ENCODE assay signal across 8 cellular contexts in genomic region chr22:40044102-40044869, GRCh38. TPM values are rescaled to one million over a fixed set of nuclear protein-coding genes. Genes with fewer than 3 reads are reported as not detected.
A peak's percentile ranks its signal among the peaks of the same experiment; 100 is the strongest.
DNase-seq lines count a peak whose midpoint lies in the region; ATAC-seq and TF ChIP-seq lines count a peak whose summit lies in the region.

No MANE protein-coding gene starts in this region.

- H3K36me3 Mint-ChIP-seq in activated T-cell treated with anti-CD3 and anti-CD28 coated beads, Interleukin-2, amount 50 U/mL, for 4 hours (ENCODE audit: insufficient read depth), result no peaks in the 10 kb centered on the region

- no peaks in the 10 kb centered on the region for H3K9me2 ChIP-seq in PC-9 (ENCODE audit: insufficient read depth)

- in situ Hi-C loops in KBM-7 (cut with MboI; ENCODE audit: low pct_unique_long_range_greater_than_20kb, low sequenced_read_pairs), result no loop called here

- no TSS peak for BruUV-seq in PC-9 (replicated peaks; lab: Mats Ljungman, UMichigan)

- CTCF ChIA-PET in PC-9 (lab: Charles Lee), result interaction anchor here (0.5 to 1.2 kb wide), 6 partner anchors 135 to 1276 kb away, joined by 3 read pairs; no protein-coding TSS in a partner anchor

- peaks cover 9% of the 10 kb centered on the region; the same call in 1 of the 2 replicates for H3F3A ChIP-seq in PC-9 (ENCODE audit: insufficient read depth, low read depth)

- H3K27me3 Mint-ChIP-seq in activated T-cell treated with anti-CD3 and anti-CD28 coated beads, Interleukin-2, amount 50 U/mL, for 4 hours (ENCODE audit: low read depth), result peaks cover 9% of the 10 kb centered on the region

- H3K4me3 ChIP-seq in PC-9, result peak overlapping the region; percentile 65

- H3K9me3 Mint-ChIP-seq in activated T-cell treated with anti-CD3 and anti-CD28 coated beads, Interleukin-2, amount 50 U/mL, for 4 hours, result no peaks in the 10 kb centered on the region

- peaks cover 37% of the 10 kb centered on the region for H3K79me2 ChIP-seq in PC-9 (ENCODE audit: low read depth)

- peak overlapping the region; percentile 46 for H3K27ac ChIP-seq in PC-9

- TF ChIP-seq CTCF in PC-9 (conservative IDR thresholded peaks at IDR 0.05), result no peak

- H3K36me3 ChIP-seq in PC-9 (ENCODE audit: low read depth), result no peaks in the 10 kb centered on the region

- intact Hi-C loops in PC-9 (cut with micrococcal nuclease; ENCODE audit: unreplicated experiment), result loop anchor here (1.0 to 2.0 kb wide), 3 partner anchors 112 to 303 kb away; partner anchors contain the start of genes ADSL and TNRC6B

- H3K9me3 ChIP-seq in PC-9 (ENCODE audit: insufficient read depth, low read depth), result no peaks in the 10 kb centered on the region

- ATAC-seq in GM21723 (IDR thresholded peaks at IDR 0.05; ENCODE audit: unreplicated experiment), result peak; percentile 82
- ATAC-seq in activated T-cell treated with anti-CD3 and anti-CD28 coated beads, Interleukin-2, amount 50 U/mL, for 4 hours, result peak; percentile 87 to 88

- peak; percentile 92 for TF ChIP-seq POLR2A in erythroblast (IDR thresholded peaks at IDR 0.05; ENCODE audit: low read length)

- peak overlapping the region; percentile 86 for H3K4me2 ChIP-seq in PC-9

- POLR2A ChIA-PET in PC-9 (lab: Charles Lee; ENCODE audit: unreplicated experiment), result interaction anchor here (0.5 to 1.6 kb wide), 14 partner anchors 11 to 1815 kb away, joined by 3 to 15 read pairs (median 5); partner anchors contain the start of genes MCHR1, RPL3, TNRC6B and XPNPEP3

- H3K4me1 Mint-ChIP-seq in activated T-cell treated with anti-CD3 and anti-CD28 coated beads, Interleukin-2, amount 50 U/mL, for 4 hours (ENCODE audit: low read depth), result peaks cover 36% of the 10 kb centered on the region

- peaks cover 29% of the 10 kb centered on the region for H3K4me1 ChIP-seq in PC-9 (replicated peaks; ENCODE audit: insufficient read depth)

- no peaks in the 10 kb centered on the region; the same call in 1 of the 2 replicates for H3K27me3 ChIP-seq in PC-9 (ENCODE audit: insufficient read depth, low read depth)

- H4K20me1 ChIP-seq in PC-9 (ENCODE audit: insufficient read depth), result peaks cover 24% of the 10 kb centered on the region

- DNase-seq in DMS53 treated with DMSO at 0.1 percent for 48 hours (lab: John Stamatoyannopoulos, UW; ENCODE audit: unreplicated experiment) (peak; percentile 91), KBM-7 (peak; percentile 99), PC-9 (peak; percentile 99), erythroblast (lab: John Stamatoyannopoulos, UW) (peak; percentile 99), mucosa of gallbladder (ENCODE audit: low spot score) (peak; percentile 99)
- DNase-seq in activated T-cell treated with anti-CD3 and anti-CD28 coated beads, Interleukin-2, amount 50 U/mL, for 4 hours, result peak; percentile 96
- peak; percentile 98 for DNase-seq in stimulated activated CD8-positive, alpha-beta memory T cell treated with anti-CD3 and anti-CD28 coated beads, Interleukin-4, amount 100 ng/mL, for 24 hours (ENCODE audit: low read depth)

- peak overlapping the region; percentile 91 for H3K4me3 Mint-ChIP-seq in activated T-cell treated with anti-CD3 and anti-CD28 coated beads, Interleukin-2, amount 50 U/mL, for 4 hours

- peak overlapping the region; percentile 94 for H2AFZ ChIP-seq in PC-9

RNA-seq across cellular contexts. Expression of gene FAM83F, which starts 49.5 kb away (rescaled TPM):
- total RNA-seq in PC-9 (2021) (8.1 and 9.1 TPM in 2 replicates), mucosa of gallbladder (12.1 TPM)
- 1 to 10 TPM; 1.4 to 2.1 (median 2.0) TPM for total RNA-seq in activated T-cell treated with anti-CD3 and anti-CD28 coated beads, Interleukin-2, amount 50 U/mL, for 4 hours

Comparison
In these comparisons a context has a peak if more than half of its experiments do, and no peak if none do; other contexts are left out.
1. Peak in every context shown above with its lines: DNase-seq, ATAC-seq, H3K4me3 ChIP-seq and H3K27ac ChIP-seq.